Comparison of ENCODE assay signal across 22 cellular contexts in the genomic region with DNA sequence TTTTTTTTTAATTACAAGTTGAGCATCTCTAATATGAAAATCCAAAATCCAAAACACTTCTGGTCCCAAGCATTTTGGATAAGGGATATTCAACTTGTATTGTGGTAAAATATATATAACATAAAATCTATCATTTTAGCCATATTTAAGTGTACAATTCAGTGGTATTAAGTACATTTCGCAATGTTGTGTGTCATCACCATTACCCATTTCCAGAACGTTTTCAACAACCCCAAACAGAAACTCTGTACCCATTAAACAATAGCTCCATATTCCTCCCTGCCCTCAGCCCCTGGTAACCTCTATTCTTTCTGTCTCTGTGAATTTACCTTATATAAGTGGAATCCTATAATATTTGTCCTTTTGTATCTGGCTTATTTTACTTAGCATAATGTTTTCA.
"Had no signal": no experiment of that assay in that cellular context is flagged by ENCODE, and none has a peak within 500 bp of the region (broad histone marks: within the 10 kb centered on the region; RNA-seq: fewer than 3 reads in every experiment).

No MANE protein-coding gene starts in this region.

- H3K36me3 ChIP-seq: neural progenitor cell, ovary, thyroid gland, uterus had no signal

- H3K9ac ChIP-seq: neural progenitor cell had no signal

- H3K27me3 ChIP-seq: neural progenitor cell, ovary, spleen, thyroid gland, uterus had no signal

- H3K4me1 ChIP-seq: lower lobe of right lung, neural progenitor cell, thyroid gland, uterus had no signal

- DNase-seq: activated CD4-positive, alpha-beta memory T cell treated with anti-CD3 and anti-CD28 coated beads for 36 hours; activated CD4-positive, alpha-beta T cell treated with anti-CD3 and anti-CD28 coated beads for 1 hour; activated effector memory CD4-positive, alpha-beta T cell treated with Interleukin-2 at 50 U/mL for 16 hours; activated naive CD4-positive, alpha-beta T cell treated with anti-CD3 and anti-CD28 coated beads, Interleukin-2, amount 50 U/mL, for 16 hours; activated T-cell treated with anti-CD3 and anti-CD28 coated beads, Interleukin-2, amount 50 U/mL, for 24 hours; amniotic stem cell; central memory CD4-positive, alpha-beta T cell; cortex of kidney; effector CD8-positive, alpha-beta T cell; left colon; lower lobe of right lung; midbrain; ovary; spleen; T-cell; T-helper 9 cell; thyroid gland; uterus had no signal

- FAIRE-seq: endothelial cell of umbilical vein, islet of Langerhans had no signal

- H3K27ac ChIP-seq: lower lobe of right lung, neural progenitor cell, ovary, spleen, thyroid gland, uterus had no signal

- H2AFZ ChIP-seq: neural progenitor cell had no signal

- H3K4me3 ChIP-seq: lower lobe of right lung, neural progenitor cell, ovary, spleen, thyroid gland, uterus had no signal

- H3K9me3 ChIP-seq: lower lobe of right lung, ovary, spleen, thyroid gland, uterus had no signal

- ATAC-seq: left colon, lower lobe of right lung, sciatic nerve, T-cell had no signal

- H3K4me2 ChIP-seq: neural progenitor cell had no signal
